Comparison of ENCODE assay signal across 2 cellular contexts in genomic region chr21:27703806-27704205, GRCh38.
TF ChIP-seq lines count a peak whose summit lies in the region.

No MANE protein-coding gene starts in this region.

TF ChIP-seq in SK-N-SH treated with all-trans-retinoic acid at 6 μM for 48 hours, 23 proteins besides CTCF, POLR2A, EP300 and RAD21 (continued from another document):
- TF ChIP-seq, protein P1, sequence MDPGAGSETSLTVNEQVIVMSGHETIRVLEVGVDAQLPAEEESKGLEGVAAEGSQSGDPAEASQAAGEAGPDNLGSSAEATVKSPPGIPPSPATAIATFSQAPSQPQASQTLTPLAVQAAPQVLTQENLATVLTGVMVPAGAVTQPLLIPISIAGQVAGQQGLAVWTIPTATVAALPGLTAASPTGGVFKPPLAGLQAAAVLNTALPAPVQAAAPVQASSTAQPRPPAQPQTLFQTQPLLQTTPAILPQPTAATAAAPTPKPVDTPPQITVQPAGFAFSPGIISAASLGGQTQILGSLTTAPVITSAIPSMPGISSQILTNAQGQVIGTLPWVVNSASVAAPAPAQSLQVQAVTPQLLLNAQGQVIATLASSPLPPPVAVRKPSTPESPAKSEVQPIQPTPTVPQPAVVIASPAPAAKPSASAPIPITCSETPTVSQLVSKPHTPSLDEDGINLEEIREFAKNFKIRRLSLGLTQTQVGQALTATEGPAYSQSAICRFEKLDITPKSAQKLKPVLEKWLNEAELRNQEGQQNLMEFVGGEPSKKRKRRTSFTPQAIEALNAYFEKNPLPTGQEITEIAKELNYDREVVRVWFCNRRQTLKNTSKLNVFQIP (CRISPR knock-in tag; IDR thresholded peaks at IDR 0.05; ENCODE audit: borderline replicate concordance, low read depth) = no peak
- TF ChIP-seq BACH2 (CRISPR knock-in tag; IDR thresholded peaks at IDR 0.05; ENCODE audit: borderline replicate concordance) = no peak
- no peak for TF ChIP-seq TOX (CRISPR knock-in tag; IDR thresholded peaks at IDR 0.05; ENCODE audit: borderline replicate concordance)
- no peak for TF ChIP-seq ZNF70 (CRISPR knock-in tag; IDR thresholded peaks at IDR 0.05)
- TF ChIP-seq, protein P2, sequence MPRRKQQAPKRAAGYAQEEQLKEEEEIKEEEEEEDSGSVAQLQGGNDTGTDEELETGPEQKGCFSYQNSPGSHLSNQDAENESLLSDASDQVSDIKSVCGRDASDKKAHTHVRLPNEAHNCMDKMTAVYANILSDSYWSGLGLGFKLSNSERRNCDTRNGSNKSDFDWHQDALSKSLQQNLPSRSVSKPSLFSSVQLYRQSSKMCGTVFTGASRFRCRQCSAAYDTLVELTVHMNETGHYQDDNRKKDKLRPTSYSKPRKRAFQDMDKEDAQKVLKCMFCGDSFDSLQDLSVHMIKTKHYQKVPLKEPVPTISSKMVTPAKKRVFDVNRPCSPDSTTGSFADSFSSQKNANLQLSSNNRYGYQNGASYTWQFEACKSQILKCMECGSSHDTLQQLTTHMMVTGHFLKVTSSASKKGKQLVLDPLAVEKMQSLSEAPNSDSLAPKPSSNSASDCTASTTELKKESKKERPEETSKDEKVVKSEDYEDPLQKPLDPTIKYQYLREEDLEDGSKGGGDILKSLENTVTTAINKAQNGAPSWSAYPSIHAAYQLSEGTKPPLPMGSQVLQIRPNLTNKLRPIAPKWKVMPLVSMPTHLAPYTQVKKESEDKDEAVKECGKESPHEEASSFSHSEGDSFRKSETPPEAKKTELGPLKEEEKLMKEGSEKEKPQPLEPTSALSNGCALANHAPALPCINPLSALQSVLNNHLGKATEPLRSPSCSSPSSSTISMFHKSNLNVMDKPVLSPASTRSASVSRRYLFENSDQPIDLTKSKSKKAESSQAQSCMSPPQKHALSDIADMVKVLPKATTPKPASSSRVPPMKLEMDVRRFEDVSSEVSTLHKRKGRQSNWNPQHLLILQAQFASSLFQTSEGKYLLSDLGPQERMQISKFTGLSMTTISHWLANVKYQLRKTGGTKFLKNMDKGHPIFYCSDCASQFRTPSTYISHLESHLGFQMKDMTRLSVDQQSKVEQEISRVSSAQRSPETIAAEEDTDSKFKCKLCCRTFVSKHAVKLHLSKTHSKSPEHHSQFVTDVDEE (CRISPR knock-in tag; IDR thresholded peaks at IDR 0.05) = no peak
- TF ChIP-seq GLIS3 (CRISPR knock-in tag; IDR thresholded peaks at IDR 0.05) = no peak
- TF ChIP-seq ZNF8 (CRISPR knock-in tag; IDR thresholded peaks at IDR 0.05) = no peak
- no peak for TF ChIP-seq ZC3H10 (CRISPR knock-in tag; IDR thresholded peaks at IDR 0.05)
- no peak for TF ChIP-seq RARB (CRISPR knock-in tag; IDR thresholded peaks at IDR 0.05)
- TF ChIP-seq, protein P3, sequence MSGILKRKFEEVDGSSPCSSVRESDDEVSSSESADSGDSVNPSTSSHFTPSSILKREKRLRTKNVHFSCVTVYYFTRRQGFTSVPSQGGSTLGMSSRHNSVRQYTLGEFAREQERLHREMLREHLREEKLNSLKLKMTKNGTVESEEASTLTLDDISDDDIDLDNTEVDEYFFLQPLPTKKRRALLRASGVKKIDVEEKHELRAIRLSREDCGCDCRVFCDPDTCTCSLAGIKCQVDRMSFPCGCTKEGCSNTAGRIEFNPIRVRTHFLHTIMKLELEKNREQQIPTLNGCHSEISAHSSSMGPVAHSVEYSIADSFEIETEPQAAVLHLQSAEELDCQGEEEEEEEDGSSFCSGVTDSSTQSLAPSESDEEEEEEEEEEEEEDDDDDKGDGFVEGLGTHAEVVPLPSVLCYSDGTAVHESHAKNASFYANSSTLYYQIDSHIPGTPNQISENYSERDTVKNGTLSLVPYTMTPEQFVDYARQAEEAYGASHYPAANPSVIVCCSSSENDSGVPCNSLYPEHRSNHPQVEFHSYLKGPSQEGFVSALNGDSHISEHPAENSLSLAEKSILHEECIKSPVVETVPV (CRISPR knock-in tag; IDR thresholded peaks at IDR 0.05) = no peak
- TF ChIP-seq, protein P4, sequence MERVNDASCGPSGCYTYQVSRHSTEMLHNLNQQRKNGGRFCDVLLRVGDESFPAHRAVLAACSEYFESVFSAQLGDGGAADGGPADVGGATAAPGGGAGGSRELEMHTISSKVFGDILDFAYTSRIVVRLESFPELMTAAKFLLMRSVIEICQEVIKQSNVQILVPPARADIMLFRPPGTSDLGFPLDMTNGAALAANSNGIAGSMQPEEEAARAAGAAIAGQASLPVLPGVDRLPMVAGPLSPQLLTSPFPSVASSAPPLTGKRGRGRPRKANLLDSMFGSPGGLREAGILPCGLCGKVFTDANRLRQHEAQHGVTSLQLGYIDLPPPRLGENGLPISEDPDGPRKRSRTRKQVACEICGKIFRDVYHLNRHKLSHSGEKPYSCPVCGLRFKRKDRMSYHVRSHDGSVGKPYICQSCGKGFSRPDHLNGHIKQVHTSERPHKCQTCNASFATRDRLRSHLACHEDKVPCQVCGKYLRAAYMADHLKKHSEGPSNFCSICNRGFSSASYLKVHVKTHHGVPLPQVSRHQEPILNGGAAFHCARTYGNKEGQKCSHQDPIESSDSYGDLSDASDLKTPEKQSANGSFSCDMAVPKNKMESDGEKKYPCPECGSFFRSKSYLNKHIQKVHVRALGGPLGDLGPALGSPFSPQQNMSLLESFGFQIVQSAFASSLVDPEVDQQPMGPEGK (CRISPR knock-in tag; IDR thresholded peaks at IDR 0.05; ENCODE audit: borderline replicate concordance) = no peak
- no peak for TF ChIP-seq ESRRG (CRISPR knock-in tag; IDR thresholded peaks at IDR 0.05)
- no peak for TF ChIP-seq ZFP3 (CRISPR knock-in tag; IDR thresholded peaks at IDR 0.05)

TF ChIP-seq in SK-N-SH, 30 proteins besides CTCF, POLR2A, EP300 and RAD21 (continued from another document):
- TF ChIP-seq, protein P5, sequence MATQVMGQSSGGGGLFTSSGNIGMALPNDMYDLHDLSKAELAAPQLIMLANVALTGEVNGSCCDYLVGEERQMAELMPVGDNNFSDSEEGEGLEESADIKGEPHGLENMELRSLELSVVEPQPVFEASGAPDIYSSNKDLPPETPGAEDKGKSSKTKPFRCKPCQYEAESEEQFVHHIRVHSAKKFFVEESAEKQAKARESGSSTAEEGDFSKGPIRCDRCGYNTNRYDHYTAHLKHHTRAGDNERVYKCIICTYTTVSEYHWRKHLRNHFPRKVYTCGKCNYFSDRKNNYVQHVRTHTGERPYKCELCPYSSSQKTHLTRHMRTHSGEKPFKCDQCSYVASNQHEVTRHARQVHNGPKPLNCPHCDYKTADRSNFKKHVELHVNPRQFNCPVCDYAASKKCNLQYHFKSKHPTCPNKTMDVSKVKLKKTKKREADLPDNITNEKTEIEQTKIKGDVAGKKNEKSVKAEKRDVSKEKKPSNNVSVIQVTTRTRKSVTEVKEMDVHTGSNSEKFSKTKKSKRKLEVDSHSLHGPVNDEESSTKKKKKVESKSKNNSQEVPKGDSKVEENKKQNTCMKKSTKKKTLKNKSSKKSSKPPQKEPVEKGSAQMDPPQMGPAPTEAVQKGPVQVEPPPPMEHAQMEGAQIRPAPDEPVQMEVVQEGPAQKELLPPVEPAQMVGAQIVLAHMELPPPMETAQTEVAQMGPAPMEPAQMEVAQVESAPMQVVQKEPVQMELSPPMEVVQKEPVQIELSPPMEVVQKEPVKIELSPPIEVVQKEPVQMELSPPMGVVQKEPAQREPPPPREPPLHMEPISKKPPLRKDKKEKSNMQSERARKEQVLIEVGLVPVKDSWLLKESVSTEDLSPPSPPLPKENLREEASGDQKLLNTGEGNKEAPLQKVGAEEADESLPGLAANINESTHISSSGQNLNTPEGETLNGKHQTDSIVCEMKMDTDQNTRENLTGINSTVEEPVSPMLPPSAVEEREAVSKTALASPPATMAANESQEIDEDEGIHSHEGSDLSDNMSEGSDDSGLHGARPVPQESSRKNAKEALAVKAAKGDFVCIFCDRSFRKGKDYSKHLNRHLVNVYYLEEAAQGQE (IDR thresholded peaks at IDR 0.05; ENCODE audit: low read depth, low read length) = no peak
- TF ChIP-seq RXRA (IDR thresholded peaks at IDR 0.05; ENCODE audit: borderline replicate concordance, low read depth) (no peak), POLR2AphosphoS5 (IDR thresholded peaks at IDR 0.05; ENCODE audit: low read depth, low read length) (no peak), TAF1 (IDR thresholded peaks at IDR 0.05; ENCODE audit: borderline replicate concordance, low read depth, low read length) (no peak), ZBTB33 (IDR thresholded peaks at IDR 0.05; ENCODE audit: borderline replicate concordance, low read depth) (no peak), MEF2A (IDR thresholded peaks at IDR 0.05; ENCODE audit: borderline replicate concordance, low read depth) (no peak), GABPA (IDR thresholded peaks at IDR 0.05; ENCODE audit: low read depth) (no peak), NRF1 (IDR thresholded peaks at IDR 0.05; ENCODE audit: low read depth, low read length) (no peak), NFIC (IDR thresholded peaks at IDR 0.05; ENCODE audit: borderline replicate concordance) (no peak), JUND (IDR thresholded peaks at IDR 0.05) (no peak), TEAD4 (IDR thresholded peaks at IDR 0.05; ENCODE audit: borderline replicate concordance, insufficient read depth) (no peak), SIN3A (IDR thresholded peaks at IDR 0.05; ENCODE audit: borderline replicate concordance, low read depth, low read length) (no peak), ELF1 (IDR thresholded peaks at IDR 0.05) (no peak)
